Comparison of ENCODE assay signal across 30 cellular contexts in the genomic region with DNA sequence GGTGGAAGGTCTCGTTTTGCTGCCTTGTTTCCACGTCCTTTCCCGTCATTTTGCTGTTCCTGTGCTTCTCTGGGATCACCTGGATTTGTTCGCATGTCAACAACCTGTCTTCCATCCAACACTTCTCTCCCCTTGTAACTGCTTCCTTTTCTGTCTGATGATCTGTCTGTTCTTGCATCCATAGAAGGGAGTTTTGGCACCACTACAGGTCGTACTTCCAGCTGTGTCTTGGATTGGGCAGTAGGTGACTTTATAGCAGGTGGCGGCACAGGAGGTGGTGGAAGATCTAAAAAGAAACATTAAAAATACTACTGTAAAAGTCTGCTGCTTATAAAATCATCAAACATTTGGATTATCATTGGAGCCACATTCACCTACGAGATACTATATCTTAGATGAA.
DNase-seq lines count a peak whose midpoint lies in the region; ATAC-seq and TF ChIP-seq lines count a peak whose summit lies in the region.
"Had no signal": no experiment of that assay in that cellular context is flagged by ENCODE, and none has a peak within 500 bp of the region (broad histone marks: within the 10 kb centered on the region; RNA-seq: fewer than 3 reads in every experiment).

No MANE protein-coding gene starts in this region.

- peak overlapping the region; percentile 7 for H3K4me3 Mint-ChIP-seq in endothelial cell (ENCODE audit: unreplicated experiment)
- H3K4me3 Mint-ChIP-seq: B cell; CD14-positive monocyte; CD4-positive, alpha-beta memory T cell; CD4-positive, alpha-beta T cell; CD4-positive, CD25-positive, alpha-beta regulatory T cell; CD8-positive, alpha-beta memory T cell; CD8-positive, alpha-beta T cell had no signal

- H3K9me3 Mint-ChIP-seq in endothelial cell (ENCODE audit: unreplicated experiment), result no peaks in the 10 kb centered on the region
- H3K9me3 Mint-ChIP-seq: CD4-positive, alpha-beta T cell had no signal

- ATAC-seq in GM18909 (IDR thresholded peaks at IDR 0.05; ENCODE audit: poor library complexity, unreplicated experiment), result no peak
- no peak for ATAC-seq in HG03565 (IDR thresholded peaks at IDR 0.05; ENCODE audit: unreplicated experiment)
- ATAC-seq: A549; CD8-positive, alpha-beta T cell had no signal

- H3K36me3 Mint-ChIP-seq in endothelial cell (ENCODE audit: low read depth, unreplicated experiment), result peaks cover 20% of the 10 kb centered on the region
- H3K36me3 Mint-ChIP-seq: CD14-positive monocyte; CD4-positive, alpha-beta memory T cell; CD4-positive, CD25-positive, alpha-beta regulatory T cell; CD8-positive, alpha-beta memory T cell had no signal

- H3K27ac Mint-ChIP-seq in endothelial cell (ENCODE audit: unreplicated experiment), result no peak overlapping the region
- H3K27ac Mint-ChIP-seq: B cell; CD14-positive monocyte; CD4-positive, alpha-beta memory T cell; CD4-positive, alpha-beta T cell; CD4-positive, CD25-positive, alpha-beta regulatory T cell; CD8-positive, alpha-beta memory T cell; CD8-positive, alpha-beta T cell had no signal

- peaks cover 4% of the 10 kb centered on the region for H3K27me3 Mint-ChIP-seq in endothelial cell (ENCODE audit: unreplicated experiment)
- H3K27me3 Mint-ChIP-seq: B cell; CD4-positive, alpha-beta memory T cell; CD4-positive, alpha-beta T cell; CD4-positive, CD25-positive, alpha-beta regulatory T cell; CD8-positive, alpha-beta memory T cell had no signal

- no peak for TF ChIP-seq CTCF in endothelial cell (IDR thresholded peaks at IDR 0.05; ENCODE audit: unreplicated experiment)

- no peaks in the 10 kb centered on the region for H3K4me1 Mint-ChIP-seq in endothelial cell (ENCODE audit: unreplicated experiment)
- H3K4me1 Mint-ChIP-seq: B cell; CD14-positive monocyte; CD4-positive, alpha-beta memory T cell; CD4-positive, CD25-positive, alpha-beta regulatory T cell; CD8-positive, alpha-beta memory T cell had no signal

- DNase-seq in G401 (ENCODE audit: low spot score) (peak; percentile 78), cerebellar cortex (ENCODE audit: low spot score) (peak; percentile 74), cerebellum (ENCODE audit: low spot score) (peak; percentile 30), endothelial cell (ENCODE audit: low spot score) (no peak), NCI-H526 (lab: John Stamatoyannopoulos, UW) (no peak), NCI-H2196 treated with DMSO at 0.1 percent for 48 hours (lab: John Stamatoyannopoulos, UW; ENCODE audit: unreplicated experiment) (no peak)
- DNase-seq: 8988T; ACHN; AML-193; BE2C; Caco-2; Calu3; CD4-positive, alpha-beta memory T cell; CD4-positive, alpha-beta T cell; CD4-positive, CD25-positive, alpha-beta regulatory T cell; CD8-positive, alpha-beta memory T cell; CD8-positive, alpha-beta T cell; COR-L47; DMS 273 treated with DMSO at 0.1 percent for 48 hours; DMS153; DMS53; DMS79; DMS79 treated with DMSO at 0.1 percent for 48 hours; DND-41; EL had no signal

- in situ Hi-C loops in G401 (cut with HindIII; ENCODE audit: low sequenced_read_pairs), result no loop called here

Comparison
In these comparisons a context has a peak if more than half of its experiments do, and no peak if none do; other contexts are left out.
1. DNase-seq: peak in G401 (single experiment), cerebellar cortex (single experiment) and cerebellum (single experiment); none in endothelial cell (single experiment), NCI-H526 (0 of 2) and NCI-H2196 treated with DMSO at 0.1 percent for 48 hours (single experiment).